ENCODE assay signal across 8 cellular contexts in the genomic region with DNA sequence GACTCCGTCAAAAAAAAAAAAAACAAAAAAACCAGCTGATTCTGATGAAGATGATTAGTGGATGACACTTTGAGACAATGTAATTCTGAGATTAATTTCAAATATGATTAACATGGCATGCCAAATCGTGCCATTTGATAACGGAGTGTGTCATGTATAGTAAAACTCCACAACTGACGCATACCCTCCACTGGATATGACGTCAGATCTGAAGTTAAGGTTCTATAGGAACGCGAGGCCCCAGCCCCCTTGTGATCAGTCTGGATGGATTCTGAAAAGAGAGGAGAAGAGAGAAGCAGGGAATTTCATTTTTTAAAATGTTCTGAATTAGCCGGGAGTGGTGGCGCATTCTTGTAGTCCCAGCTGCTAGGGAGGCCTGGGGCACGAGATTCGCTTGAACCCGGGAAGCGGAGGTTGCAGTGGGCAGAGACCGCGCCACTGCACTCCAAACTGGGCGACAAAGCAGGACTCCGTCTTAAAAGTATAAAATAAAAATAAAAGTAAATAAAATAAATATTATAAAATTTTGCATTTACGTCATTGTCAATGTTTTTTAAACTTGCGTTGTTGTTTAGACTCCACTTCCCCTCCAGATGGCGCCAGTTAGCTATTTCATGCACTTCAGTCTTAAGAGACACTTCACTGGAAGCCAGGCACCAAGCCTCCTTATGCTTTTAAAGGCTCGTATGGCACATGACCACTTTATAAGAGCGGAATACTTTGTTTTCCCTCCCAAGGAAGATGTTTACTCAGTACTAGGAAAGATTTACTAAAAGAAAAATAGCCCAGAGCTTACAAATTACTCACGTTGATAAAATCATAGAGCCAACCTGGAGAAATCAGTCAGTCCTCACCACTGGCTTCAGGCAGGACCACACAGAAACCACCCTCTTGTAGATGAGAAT.
A peak's percentile ranks its signal among the peaks of the same experiment; 100 is the strongest.
DNase-seq lines count a peak whose midpoint lies in the region; ATAC-seq and TF ChIP-seq lines count a peak whose summit lies in the region.

No MANE protein-coding gene starts in this region.

- no peak overlapping the region for H3K4me3 ChIP-seq in HL-60 (replicated peaks; ENCODE audit: insufficient read depth, low read length)

- peak; percentile 76 for DNase-seq in activated effector memory CD4-positive, alpha-beta T cell treated with anti-CD3 and anti-CD28 coated beads, Interleukin-2, amount 50 U/mL, for 16 hours
- no peak for DNase-seq in activated effector memory CD4-positive, alpha-beta T cell treated with Interleukin-2 at 50 U/mL for 16 hours
- DNase-seq in HL-60 (ENCODE audit: low read depth in 1 of 2, low spot score in 1 of 2) = peak; percentile 26 to 65
- DNase-seq in NCI-H82 (lab: John Stamatoyannopoulos, UW) = peak; percentile 90
- DNase-seq in activated CD8-positive, alpha-beta memory T cell treated with anti-CD3 and anti-CD28 coated beads for 1 hour (ENCODE audit: extremely low read depth in 1 of 2, low read depth in 1 of 2) = peak; percentile 20 to 28
- DNase-seq in epidermal melanocyte (ENCODE audit: insufficient read length, low spot score) = peak; percentile 47
- peak; percentile 41 for DNase-seq in naive B cell
- peak; percentile 26 for DNase-seq in stimulated activated naive CD4-positive, alpha-beta T cell treated with Interleukin-2 at 50 U/mL for 16 hours (lab: John Stamatoyannopoulos, UW)

- ATAC-seq in naive B cell (ENCODE audit: low read depth in 2 of 2) = peak in 1 of 2 donors; percentile 41

- peaks cover 0 to 5% (median 0%) of the 10 kb centered on the region in 7 donors for H3K9me3 Mint-ChIP-seq in naive B cell

- H3K4me1 Mint-ChIP-seq in naive B cell = peaks cover 0 to 3% (median 0%) of the 10 kb centered on the region in 3 donors

- H3K4me3 Mint-ChIP-seq in naive B cell = no peak overlapping the region

- H3K27me3 ChIP-seq in HL-60 (ENCODE audit: insufficient read depth, poor library complexity, severe bottlenecking) = no peaks in the 10 kb centered on the region

- no peak overlapping the region for H3K27ac Mint-ChIP-seq in naive B cell

- TF ChIP-seq CTCF in HL-60 (IDR thresholded peaks at IDR 0.05; ENCODE audit: insufficient read depth, low read length) = peak; percentile 63

- peaks cover 0 to 7% of the 10 kb centered on the region in 2 donors for H3K36me3 Mint-ChIP-seq in naive B cell

- H3K27ac ChIP-seq in HL-60 (replicated peaks) = no peak overlapping the region

- peaks cover 12 to 28% (median 15%) of the 10 kb centered on the region in 3 donors for H3K27me3 Mint-ChIP-seq in naive B cell
